In the genomic region with DNA sequence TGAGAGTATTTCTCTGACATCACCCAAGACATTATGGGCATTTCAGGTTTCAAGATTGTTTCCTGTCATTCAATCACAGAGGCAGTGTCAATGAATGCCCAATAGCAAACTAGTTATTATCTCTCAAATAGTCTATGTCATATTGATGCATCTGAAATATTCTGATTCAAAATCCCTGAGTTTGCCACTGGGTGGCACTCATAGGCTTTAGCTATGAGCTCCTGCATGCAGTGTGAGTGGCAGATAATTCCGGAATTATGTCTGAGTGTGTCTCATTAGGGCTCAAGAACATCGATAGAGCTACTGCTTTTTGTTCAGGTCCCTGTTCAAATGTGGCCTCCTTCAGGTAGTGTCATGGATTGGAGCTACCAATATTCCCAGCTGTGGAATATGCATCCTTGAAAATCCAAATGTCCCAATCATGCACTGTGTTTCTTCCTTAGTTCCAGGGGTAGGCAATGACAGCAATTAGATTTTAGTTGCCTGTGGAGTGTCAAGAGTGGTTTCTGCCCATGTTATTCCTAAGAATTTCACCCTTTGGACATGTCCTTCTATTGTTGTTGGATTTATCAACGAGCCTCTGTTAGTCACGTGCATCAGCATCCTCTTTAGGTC, we compare ENCODE assay signal across 8 cellular contexts. TPM values are rescaled to one million over a fixed set of nuclear protein-coding genes. Genes with fewer than 3 reads are reported as not detected.
DNase-seq lines count a peak whose midpoint lies in the region; ATAC-seq and TF ChIP-seq lines count a peak whose summit lies in the region.

No MANE protein-coding gene starts in this region.

- H3K4me3 Mint-ChIP-seq in central memory CD8-positive, alpha-beta T cell, result no peak overlapping the region
- H3K4me3 Mint-ChIP-seq in stimulated activated memory B cell treated with anti-CD40 and anti-IgM and Interleukin-4, amounts not matched to agents 10 μg/mL and 1 μg/mL and 100 μg/mL, for 72 hours, result no peak overlapping the region

- H3K9me3 ChIP-seq in left lung, result no peaks in the 10 kb centered on the region

- H3K27me3 Mint-ChIP-seq in central memory CD8-positive, alpha-beta T cell, result peaks cover 55% of the 10 kb centered on the region
- peaks cover 32% of the 10 kb centered on the region for H3K27me3 Mint-ChIP-seq in stimulated activated memory B cell treated with anti-CD40 and anti-IgM and Interleukin-4, amounts not matched to agents 10 μg/mL and 1 μg/mL and 100 μg/mL, for 72 hours

- intact Hi-C loops in left lung (cut with DNase I), result loop anchor here in 1 of 2 donors (5.0 kb wide), 1 partner anchor 81 kb away; a partner anchor contains a TSS

- H3K4me3 ChIP-seq in left lung, result no peak overlapping the region

- no peaks in the 10 kb centered on the region for H3K36me3 ChIP-seq in left lung

- no peak overlapping the region for H3K27ac ChIP-seq in left lung

- H3K4me1 Mint-ChIP-seq in central memory CD8-positive, alpha-beta T cell, result no peaks in the 10 kb centered on the region
- H3K4me1 Mint-ChIP-seq in stimulated activated memory B cell treated with anti-CD40 and anti-IgM and Interleukin-4, amounts not matched to agents 10 μg/mL and 1 μg/mL and 100 μg/mL, for 72 hours, result no peaks in the 10 kb centered on the region

- peaks cover 3% of the 10 kb centered on the region for H3K36me3 Mint-ChIP-seq in central memory CD8-positive, alpha-beta T cell (ENCODE audit: insufficient read depth)
- no peaks in the 10 kb centered on the region for H3K36me3 Mint-ChIP-seq in stimulated activated memory B cell treated with anti-CD40 and anti-IgM and Interleukin-4, amounts not matched to agents 10 μg/mL and 1 μg/mL and 100 μg/mL, for 72 hours

- DNase-seq in NCI-H510A treated with DMSO at 0.1 percent for 48 hours (lab: John Stamatoyannopoulos, UW) (peak; percentile 19), NCI-H510A (lab: John Stamatoyannopoulos, UW) (no peak), LoVo (ENCODE audit: low spot score) (peak; percentile 39), T follicular helper cell (ENCODE audit: low read depth) (peak; percentile 20), left lung (no peak)
- DNase-seq in central memory CD8-positive, alpha-beta T cell (ENCODE audit: low spot score in 2 of 2), result peak in 1 of 2 donors; percentile 37

- H3K27me3 ChIP-seq in left lung, result peaks cover 0 to 42% of the 10 kb centered on the region in 2 donors

- peak; percentile 60 for ATAC-seq in central memory CD8-positive, alpha-beta T cell (replicated peaks; ENCODE audit: extremely low read depth, poor library complexity, severe bottlenecking)
- ATAC-seq in left lung, result peak; percentile 86
- ATAC-seq in stimulated activated memory B cell treated with anti-CD40 and anti-IgM and Interleukin-4, amounts not matched to agents 10 μg/mL and 1 μg/mL and 100 μg/mL, for 72 hours, result peak; percentile 59
- no peak for ATAC-seq in HG02763 (IDR thresholded peaks at IDR 0.05; ENCODE audit: unreplicated experiment)

- no peaks in the 10 kb centered on the region for H3K9me3 Mint-ChIP-seq in central memory CD8-positive, alpha-beta T cell
- no peaks in the 10 kb centered on the region for H3K9me3 Mint-ChIP-seq in stimulated activated memory B cell treated with anti-CD40 and anti-IgM and Interleukin-4, amounts not matched to agents 10 μg/mL and 1 μg/mL and 100 μg/mL, for 72 hours

- H3K27ac Mint-ChIP-seq in central memory CD8-positive, alpha-beta T cell (ENCODE audit: low read depth), result no peak overlapping the region
- no peak overlapping the region for H3K27ac Mint-ChIP-seq in stimulated activated memory B cell treated with anti-CD40 and anti-IgM and Interleukin-4, amounts not matched to agents 10 μg/mL and 1 μg/mL and 100 μg/mL, for 72 hours

- peak; percentile 32 to 52 for TF ChIP-seq CTCF in left lung (IDR thresholded peaks at IDR 0.05)

- H3K4me1 ChIP-seq in left lung, result no peaks in the 10 kb centered on the region

RNA-seq across cellular contexts. Expression of a gene that starts 7.8 kb away (rescaled TPM):
- total RNA-seq in left lung, result not detected

RNA-seq across cellular contexts. Expression of a gene that starts 30.9 kb away (rescaled TPM):
- total RNA-seq in left lung, result not detected

RNA-seq across cellular contexts. Expression of a gene that starts 35.9 kb away (rescaled TPM):
- 10 to 100 TPM; 87.9 to 98.8 TPM for total RNA-seq in left lung

Comparison
In these comparisons a context has a peak if more than half of its experiments do, and no peak if none do; other contexts are left out.
1. DNase-seq: peak in NCI-H510A treated with DMSO at 0.1 percent for 48 hours (single experiment), LoVo (single experiment) and T follicular helper cell (single experiment); none in NCI-H510A (single experiment) and left lung (0 of 2).